ENCODE assay signal across 19 cellular contexts in genomic region chr6:54070025-54070424, GRCh38. TPM values are rescaled to one million over a fixed set of nuclear protein-coding genes. Genes with fewer than 3 reads are reported as not detected.
DNase-seq lines count a peak whose midpoint lies in the region; ATAC-seq and TF ChIP-seq lines count a peak whose summit lies in the region.
"Had no signal": no experiment of that assay in that cellular context is flagged by ENCODE, and none has a peak within 500 bp of the region (broad histone marks: within the 10 kb centered on the region; RNA-seq: fewer than 3 reads in every experiment).

No MANE protein-coding gene starts in this region.

- H3K4me3 Mint-ChIP-seq in activated naive CD4-positive, alpha-beta T cell treated with anti-CD3 and anti-CD28 coated beads, Interleukin-2, amount 50 U/mL, for 24 hours: no peak overlapping the region
- H3K4me3 Mint-ChIP-seq: neural crest cell had no signal

- H2BK120ac ChIP-seq in mesendoderm (ENCODE audit: low read depth, low read length): peak overlapping the region; percentile 38

- no peak overlapping the region for H4K5ac ChIP-seq in mesendoderm (ENCODE audit: low read length)

- H2BK5ac ChIP-seq in mesendoderm (ENCODE audit: low read length): no peak overlapping the region

- H3K36me3 ChIP-seq in mesendoderm (ENCODE audit: control insufficient read depth, insufficient read depth, low read length): no peaks in the 10 kb centered on the region
- H3K36me3 ChIP-seq in transverse colon: no peaks in the 10 kb centered on the region
- H3K36me3 ChIP-seq: esophagus squamous epithelium, left lung had no signal

- no peaks in the 10 kb centered on the region for H3K27me3 ChIP-seq in mesendoderm (ENCODE audit: insufficient read depth, low read length, poor library complexity)
- H3K27me3 ChIP-seq in transverse colon: no peaks in the 10 kb centered on the region
- H3K27me3 ChIP-seq: esophagus squamous epithelium, left lung, testis had no signal

- H3K79me2 ChIP-seq in mesendoderm (ENCODE audit: control insufficient read depth, insufficient read depth, low read length): no peaks in the 10 kb centered on the region

- TF ChIP-seq POLR2A in transverse colon (IDR thresholded peaks at IDR 0.05): no peak

- H3K9me3 ChIP-seq in transverse colon: no peaks in the 10 kb centered on the region
- H3K9me3 ChIP-seq: esophagus squamous epithelium, left lung, testis had no signal

- no peak overlapping the region for H3K4me2 ChIP-seq in mesendoderm (ENCODE audit: low read length)

- H3K79me1 ChIP-seq in mesendoderm (ENCODE audit: low read length): no peaks in the 10 kb centered on the region

- no CpG with 5 or more reads among the region's 3 CpGs for WGBS in mesendoderm (ENCODE audit: extremely low coverage, insufficient coverage, low lambda C conversion rate)
- WGBS in transverse colon (ENCODE audit: low coverage in 1 of 2), 2 donors: 31 to 48% methylated on average over 2 to 3 of the region's 3 CpGs

- H2AK5ac ChIP-seq in mesendoderm (ENCODE audit: low read length): no peak overlapping the region

- H3K4ac ChIP-seq in mesendoderm (ENCODE audit: low read depth, low read length): no peak overlapping the region

- H3K27ac ChIP-seq in coronary artery (no peak overlapping the region), mesendoderm (ENCODE audit: low read depth, low read length) (no peak overlapping the region), transverse colon (peak overlapping the region in 3 of 4 donors; percentile 39 to 74 (median 68))
- H3K27ac ChIP-seq: left lung, testis had no signal

- no peak overlapping the region for H3K23ac ChIP-seq in mesendoderm (ENCODE audit: low read length)

- DNase-seq in activated naive CD4-positive, alpha-beta T cell treated with anti-CD3 and anti-CD28 coated beads, Interleukin-2, amount 50 U/mL, for 16 hours: no peak
- DNase-seq in coronary artery (ENCODE audit: low spot score) (no peak), mesendoderm (no peak), transverse colon (no peak), SW 1271 (lab: John Stamatoyannopoulos, UW) (no peak)
- DNase-seq: activated CD4-positive, alpha-beta T cell treated with anti-CD3 and anti-CD28 coated beads for 1 hour; activated CD8-positive, alpha-beta memory T cell treated with anti-CD3 and anti-CD28 coated beads, Interleukin-2, amount 50 U/mL, for 48 hours; activated naive CD4-positive, alpha-beta T cell; esophagus squamous epithelium; left lung; NCI-H2081; NCI-H526 treated with DMSO at 0.1 percent for 48 hours; retina; testis had no signal

- H3K36me3 Mint-ChIP-seq in activated naive CD4-positive, alpha-beta T cell treated with anti-CD3 and anti-CD28 coated beads, Interleukin-2, amount 50 U/mL, for 24 hours: no peaks in the 10 kb centered on the region

- peak overlapping the region; percentile 68 for H3K18ac ChIP-seq in mesendoderm (ENCODE audit: low read length)

- no peak overlapping the region for H3K56ac ChIP-seq in mesendoderm (ENCODE audit: low read length)

- intact Hi-C loops in transverse colon (cut with DNase I; ENCODE audit: low total_unique reads): no loop called here

- no peaks in the 10 kb centered on the region for H3K27me3 Mint-ChIP-seq in activated naive CD4-positive, alpha-beta T cell treated with anti-CD3 and anti-CD28 coated beads, Interleukin-2, amount 50 U/mL, for 24 hours

- no peak for TF ChIP-seq EP300 in transverse colon (IDR thresholded peaks at IDR 0.05; ENCODE audit: low read depth)

- no peak overlapping the region for H4K8ac ChIP-seq in mesendoderm (ENCODE audit: low read depth, low read length)

- TF ChIP-seq CTCF in coronary artery (IDR thresholded peaks at IDR 0.05) (no peak), transverse colon (IDR thresholded peaks at IDR 0.05) (no peak)

- H3K4me3 ChIP-seq in coronary artery (peak overlapping the region; percentile 23), mesendoderm (ENCODE audit: low read length) (no peak overlapping the region), transverse colon (peak overlapping the region in 2 of 4 donors; percentile 1 to 22)
- H3K4me3 ChIP-seq: esophagus squamous epithelium, left lung, testis had no signal

- ATAC-seq in GM18502 (IDR thresholded peaks at IDR 0.05; ENCODE audit: poor library complexity, unreplicated experiment) (no peak), HG02938 (IDR thresholded peaks at IDR 0.05; ENCODE audit: unreplicated experiment) (no peak)
- ATAC-seq: left lung had no signal

- peaks cover 4% of the 10 kb centered on the region for H3K4me1 ChIP-seq in mesendoderm (ENCODE audit: control insufficient read depth, low read depth, low read length)
- H3K4me1 ChIP-seq in transverse colon: peaks cover 0 to 13% (median 2%) of the 10 kb centered on the region in 4 donors
- H3K4me1 ChIP-seq: left lung, testis had no signal

- H3K4me1 Mint-ChIP-seq in activated naive CD4-positive, alpha-beta T cell treated with anti-CD3 and anti-CD28 coated beads, Interleukin-2, amount 50 U/mL, for 24 hours: no peaks in the 10 kb centered on the region
- H3K4me1 Mint-ChIP-seq: neural crest cell had no signal

- no peak overlapping the region for H3K9ac ChIP-seq in mesendoderm (ENCODE audit: low read length)

- H2BK15ac ChIP-seq in mesendoderm (replicated peaks; ENCODE audit: low read depth): no peak overlapping the region

- H3K9me3 Mint-ChIP-seq in activated naive CD4-positive, alpha-beta T cell treated with anti-CD3 and anti-CD28 coated beads, Interleukin-2, amount 50 U/mL, for 24 hours: peaks cover 6% of the 10 kb centered on the region
- H3K9me3 Mint-ChIP-seq: neural crest cell had no signal

- H3K27ac Mint-ChIP-seq in activated naive CD4-positive, alpha-beta T cell treated with anti-CD3 and anti-CD28 coated beads, Interleukin-2, amount 50 U/mL, for 24 hours: peak overlapping the region; percentile 53

- in situ Hi-C loops in transverse colon (cut with MboI; ENCODE audit: low pct_ligation_motif_present in 1 of 4, low pct_unique_long_range_greater_than_20kb in 1 of 4, low sequenced_read_pairs in 3 of 4): no loop called here

RNA-seq across cellular contexts. Expression of gene MLIP, which starts 41.2 kb away (rescaled TPM):
- 0.34 TPM for polyA plus RNA-seq in mesendoderm (2013, experiment 1 of 2)
- polyA plus RNA-seq in mesendoderm (2013, experiment 2 of 2): 0.15 TPM
- 1 to 10 TPM in 1 of 4 donors, under 1 TPM in 1, not detected in 2; 0.64 to 4.0 TPM for total RNA-seq in transverse colon
- total RNA-seq: neural crest cell; T-helper 1 cell treated with Interleukin-12 subunit alpha and Interleukin-12 subunit beta and Interleukin-4 antibody, amounts not matched to agents 30 ng/mL and 1 ng/mL, for 36 hours had no signal

Comparison
In these comparisons a context has a peak if more than half of its experiments do, and no peak if none do; other contexts are left out.
1. H3K27ac ChIP-seq: peak in transverse colon (3 of 4); none in coronary artery (0 of 2) and mesendoderm (single experiment).